18 cellular contexts compared by ENCODE assay signal in the genomic region with DNA sequence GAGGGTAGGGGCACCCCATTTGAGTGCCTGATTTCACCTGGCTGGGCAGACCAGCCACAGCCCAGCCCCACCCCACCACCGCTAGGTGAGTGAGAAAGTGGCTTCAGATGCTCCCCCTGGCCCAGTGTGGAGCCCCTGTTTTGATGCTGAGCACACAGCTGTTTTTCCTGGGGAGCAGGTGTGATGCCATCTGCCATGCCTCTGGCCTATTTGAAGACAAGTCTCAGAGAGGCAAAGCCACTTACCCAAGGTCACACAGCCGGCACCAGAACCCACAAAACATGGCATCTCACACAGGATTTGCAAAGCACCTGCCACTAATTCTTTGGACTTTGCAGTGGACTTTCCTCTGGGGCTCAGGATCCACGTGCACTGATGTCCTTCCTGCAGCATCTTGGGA.
"Had no signal": no experiment of that assay in that cellular context is flagged by ENCODE, and none has a peak within 500 bp of the region (broad histone marks: within the 10 kb centered on the region; RNA-seq: fewer than 3 reads in every experiment).

No MANE protein-coding gene starts in this region.

- H3K27me3 ChIP-seq: esophagus muscularis mucosa, gastrocnemius medialis, left lung, neutrophil, stomach had no signal

- H3K4me3 Mint-ChIP-seq: naive thymus-derived CD8-positive, alpha-beta T cell had no signal

- H3K9me3 ChIP-seq: gastrocnemius medialis, mucosa of descending colon, neutrophil had no signal

- ATAC-seq: gastrocnemius medialis; heart right ventricle; left lung; mucosa of descending colon; naive thymus-derived CD8-positive, alpha-beta T cell had no signal

- DNase-seq: effector memory CD4-positive, alpha-beta T cell; gastrocnemius medialis; heart right ventricle; hypothalamus; islet precursor cell; left lung; mesendoderm; mucosa of descending colon; naive thymus-derived CD8-positive, alpha-beta T cell; small intestine; stimulated activated CD4-positive, alpha-beta T cell treated with anti-CD3 and anti-CD28 coated beads, Interleukin-12 subunit alpha, Interleukin-12 subunit beta, amount 100 ng/mL, for 4 hours; stimulated activated naive CD4-positive, alpha-beta T cell; stomach; substantia nigra; trophoblast cell had no signal

- H3K4me3 ChIP-seq: esophagus muscularis mucosa, gastrocnemius medialis, heart right ventricle, left lung, lung, mucosa of descending colon, stomach had no signal

- H3K36me3 Mint-ChIP-seq: naive thymus-derived CD8-positive, alpha-beta T cell had no signal

- H3K4me1 ChIP-seq: esophagus muscularis mucosa, gastrocnemius medialis, heart right ventricle had no signal

- H3K36me3 ChIP-seq: esophagus muscularis mucosa, gastrocnemius medialis, heart right ventricle, left lung, neutrophil, stomach had no signal

- H3K27ac Mint-ChIP-seq: naive thymus-derived CD8-positive, alpha-beta T cell had no signal

- H3K27ac ChIP-seq: esophagus muscularis mucosa, gastrocnemius medialis, heart right ventricle, left lung, neutrophil, stomach had no signal
